ENCODE assay signal across 8 cellular contexts in genomic region chr11:65182258-65183170, GRCh38. TPM values are rescaled to one million over a fixed set of nuclear protein-coding genes. Genes with fewer than 3 reads are reported as not detected.
DNase-seq lines count a peak whose midpoint lies in the region; ATAC-seq and TF ChIP-seq lines count a peak whose summit lies in the region.

No MANE protein-coding gene starts in this region.

- H3K27me3 ChIP-seq in heart right ventricle (no peaks in the 10 kb centered on the region), prostate gland (replicated peaks; ENCODE audit: insufficient read depth) (no peaks in the 10 kb centered on the region)

- no peak for TF ChIP-seq POLR2A in prostate gland (IDR thresholded peaks at IDR 0.05)

- 39 to 43% methylated on average over 22 to 23 of the region's 23 CpGs for WGBS in heart right ventricle, 2 donors
- 22% methylated on average over 19 of the region's 23 CpGs for WGBS in prostate gland

- intact Hi-C loops in heart right ventricle (cut with DNase I) (loop anchor here in 4 of 10 donors (5.0 to 10.0 kb wide), 5 partner anchors 35 to 158 kb away; partner anchors contain the start of genes SNX15 (in 1 of the 4), TM7SF2 (in 1 of the 4) and ZNHIT2 (in 1 of the 4)), prostate gland (cut with DNase I) (no loop called here)

- H3K9me3 Mint-ChIP-seq in activated T-helper 17 cell treated with anti-CD3 and anti-CD28 coated beads, Interleukin-2, amount 50 U/mL, for 72 hours: no peaks in the 10 kb centered on the region

- H3K27me3 Mint-ChIP-seq in activated T-helper 17 cell treated with anti-CD3 and anti-CD28 coated beads, Interleukin-2, amount 50 U/mL, for 72 hours: no peaks in the 10 kb centered on the region

- TF ChIP-seq CTCF in heart right ventricle (IDR thresholded peaks at IDR 0.05): no peak
- no peak for TF ChIP-seq CTCF in prostate gland (IDR thresholded peaks at IDR 0.05)

- H3K27ac ChIP-seq in KOPT-K1 (ENCODE audit: low read depth, low read length, poor library complexity, severe bottlenecking) (peak overlapping the region; percentile 82), heart right ventricle (peak overlapping the region; percentile 91 to 99 (median 95)), prostate gland (peak overlapping the region; percentile 89 to 91)

- H3K36me3 ChIP-seq in KOPT-K1 (ENCODE audit: insufficient read depth, low read length) (peaks cover 20% of the 10 kb centered on the region), heart right ventricle (peaks cover 0 to 47% (median 9%) of the 10 kb centered on the region in 9 donors), prostate gland (peaks cover 6 to 16% of the 10 kb centered on the region in 2 donors)

- peaks cover 12% of the 10 kb centered on the region for H3K4me1 Mint-ChIP-seq in activated T-helper 17 cell treated with anti-CD3 and anti-CD28 coated beads, Interleukin-2, amount 50 U/mL, for 72 hours

- H3K4me3 ChIP-seq in heart right ventricle: peak overlapping the region; percentile 72 to 99 (median 88)
- peak overlapping the region; percentile 79 to 87 for H3K4me3 ChIP-seq in prostate gland

- H3K4me3 Mint-ChIP-seq in activated T-helper 17 cell treated with anti-CD3 and anti-CD28 coated beads, Interleukin-2, amount 50 U/mL, for 72 hours: peak overlapping the region; percentile 90

- H3K9me3 ChIP-seq in KOPT-K1 (ENCODE audit: insufficient read depth, low read length, poor library complexity, severe bottlenecking) (no peaks in the 10 kb centered on the region), heart right ventricle (no peaks in the 10 kb centered on the region), prostate gland (no peaks in the 10 kb centered on the region)

- DNase-seq in EH (ENCODE audit: low read depth) (peak; percentile 37), heart right ventricle (peak in 1 of 2 donors; percentile 39), prostate gland (ENCODE audit: low spot score) (peak; percentile 46), NCI-H1092 (lab: John Stamatoyannopoulos, UW) (no peak)

- peak overlapping the region; percentile 91 for H3K27ac Mint-ChIP-seq in activated T-helper 17 cell treated with anti-CD3 and anti-CD28 coated beads, Interleukin-2, amount 50 U/mL, for 72 hours

- H3K36me3 Mint-ChIP-seq in activated T-helper 17 cell treated with anti-CD3 and anti-CD28 coated beads, Interleukin-2, amount 50 U/mL, for 72 hours (ENCODE audit: low read depth): peaks cover 33% of the 10 kb centered on the region

- peak; percentile 31 for ATAC-seq in activated T-helper 17 cell treated with anti-CD3 and anti-CD28 coated beads, Interleukin-2, amount 50 U/mL, for 72 hours (replicated peaks)
- peak; percentile 21 to 56 (median 52) for ATAC-seq in heart right ventricle
- no peak for ATAC-seq in HG02884 (IDR thresholded peaks at IDR 0.05; ENCODE audit: unreplicated experiment)
- ATAC-seq in GM21423 (IDR thresholded peaks at IDR 0.05; ENCODE audit: unreplicated experiment): no peak

- H3K4me1 ChIP-seq in heart right ventricle: peaks cover 6 to 28% (median 21%) of the 10 kb centered on the region in 9 donors
- H3K4me1 ChIP-seq in prostate gland (replicated peaks): peaks cover 11% of the 10 kb centered on the region

RNA-seq across cellular contexts. Expression of gene CAPN1, which starts 0.8 kb away (rescaled TPM):
- total RNA-seq in activated T-helper 17 cell treated with anti-CD3 and anti-CD28 coated beads, Interleukin-2, amount 50 U/mL, for 72 hours: 100 to 1,000 TPM; 143 to 150 TPM
- total RNA-seq in heart right ventricle (100 to 1,000 TPM in 1 of 10 donors, 10 to 100 TPM in 9; 61.6 to 110 (median 82.0) TPM), prostate gland (100 to 1,000 TPM; 215 to 374 TPM)
- polyA plus RNA-seq in heart right ventricle: 10 to 100 TPM; 85.0 to 89.3 TPM

RNA-seq across cellular contexts. Expression of gene SPDYC, which starts 12.5 kb away (rescaled TPM):
- not detected for total RNA-seq in activated T-helper 17 cell treated with anti-CD3 and anti-CD28 coated beads, Interleukin-2, amount 50 U/mL, for 72 hours
- total RNA-seq in heart right ventricle (not detected), prostate gland (not detected)
- polyA plus RNA-seq in heart right ventricle: not detected

RNA-seq across cellular contexts. Expression of gene SYVN1, which starts 48.2 kb away (rescaled TPM):
- total RNA-seq in activated T-helper 17 cell treated with anti-CD3 and anti-CD28 coated beads, Interleukin-2, amount 50 U/mL, for 72 hours: 10 to 100 TPM; 28.9 to 30.8 TPM
- total RNA-seq in heart right ventricle (10 to 100 TPM; 24.1 to 34.0 (median 27.8) TPM), prostate gland (100 to 1,000 TPM in 1 of 2 donors, 10 to 100 TPM in 1; 89.7 to 108 TPM)
- 10 to 100 TPM; 22.2 to 24.6 TPM for polyA plus RNA-seq in heart right ventricle

Comparison
In these comparisons a context has a peak if more than half of its experiments do, and no peak if none do; other contexts are left out.
1. ATAC-seq: peak in activated T-helper 17 cell treated with anti-CD3 and anti-CD28 coated beads, Interleukin-2, amount 50 U/mL, for 72 hours (single experiment) and heart right ventricle (8 of 8); none in HG02884 (single experiment) and GM21423 (single experiment).
2. Peak in every context shown above with its lines, with median percentiles within 50 percentile points of each other: H3K27ac ChIP-seq.